In the genomic region with DNA sequence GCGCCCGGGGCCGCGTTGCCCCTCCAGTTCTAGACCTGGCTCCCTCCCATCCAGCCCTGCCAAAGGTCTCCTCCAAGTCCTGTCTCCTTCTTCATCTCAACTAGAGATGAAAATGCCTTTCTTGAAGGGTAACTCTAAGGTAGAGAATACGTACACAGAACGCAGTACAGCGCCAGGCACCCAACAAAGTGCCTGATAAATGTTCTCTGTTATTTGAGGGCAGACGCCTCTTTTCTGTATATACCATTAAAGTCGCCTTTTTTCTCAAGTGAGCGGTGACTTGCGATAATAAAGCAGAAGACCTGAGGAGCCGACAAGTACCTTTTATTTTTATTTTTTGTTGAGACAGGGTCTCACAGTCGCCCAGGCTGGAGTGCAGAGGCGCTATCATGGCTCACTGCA, we compare ENCODE assay signal across 8 cellular contexts. TPM values are rescaled to one million over a fixed set of nuclear protein-coding genes. Genes with fewer than 3 reads are reported as not detected.
DNase-seq lines count a peak whose midpoint lies in the region; ATAC-seq and TF ChIP-seq lines count a peak whose summit lies in the region.

No MANE protein-coding gene starts in this region.

- H3K4me3 Mint-ChIP-seq in nephron progenitor cell = peak overlapping the region; percentile 83

- H4K20me1 ChIP-seq in BLaER1 = peaks cover 39% of the 10 kb centered on the region
- no peaks in the 10 kb centered on the region for H4K20me1 ChIP-seq in Karpas-422 (ENCODE audit: insufficient read depth, low read depth, low read length)

- H3K79me2 ChIP-seq in Karpas-422 (ENCODE audit: low read length) = peaks cover 43% of the 10 kb centered on the region

- H3K27ac Mint-ChIP-seq in nephron progenitor cell = peak overlapping the region; percentile 91

- H3K36me3 ChIP-seq in BLaER1 (peaks cover 25% of the 10 kb centered on the region), Karpas-422 (ENCODE audit: insufficient read depth, low read length) (no peaks in the 10 kb centered on the region)

- H3K4me2 ChIP-seq in BLaER1 (peak overlapping the region; percentile 83), Karpas-422 (ENCODE audit: low read depth, low read length, poor library complexity, severe bottlenecking) (peak overlapping the region; percentile 91)

- H3K9ac ChIP-seq in BLaER1 (peak overlapping the region; percentile 72; the same call in 1 of the 2 replicates), Karpas-422 (ENCODE audit: low read length) (peak overlapping the region; percentile 91)

- peak overlapping the region; percentile 65; the same call in 1 of the 2 replicates for H2AFZ ChIP-seq in Karpas-422 (ENCODE audit: low read length)

- H3K4me1 ChIP-seq in BLaER1 (peaks cover 39% of the 10 kb centered on the region), Karpas-422 (ENCODE audit: low read length) (peaks cover 29% of the 10 kb centered on the region)

- H3K4me1 Mint-ChIP-seq in nephron progenitor cell = peaks cover 47% of the 10 kb centered on the region

- H3K9me3 ChIP-seq in BLaER1 (no peaks in the 10 kb centered on the region), Karpas-422 (ENCODE audit: low read length) (no peaks in the 10 kb centered on the region)

- no peaks in the 10 kb centered on the region for H3K9me2 ChIP-seq in Karpas-422 (replicated peaks; ENCODE audit: insufficient read depth, low read length)

- H3K27me3 ChIP-seq in BLaER1 (no peaks in the 10 kb centered on the region), Karpas-422 (ENCODE audit: low read length) (no peaks in the 10 kb centered on the region), dorsolateral prefrontal cortex (no peaks in the 10 kb centered on the region)

- intact Hi-C loops in dorsolateral prefrontal cortex (cut with DNase I) = loop anchor here (1.0 to 10.0 kb wide), 4 partner anchors 17 to 680 kb away; a partner anchor contains a TSS

- peaks cover 3% of the 10 kb centered on the region for H3K27me3 Mint-ChIP-seq in nephron progenitor cell (ENCODE audit: low read depth, poor library complexity)

- peak overlapping the region; percentile 51; the same call in 1 of the 2 replicates for H3K27ac ChIP-seq in BLaER1
- H3K27ac ChIP-seq in Karpas-422 (ENCODE audit: low read length) = peak overlapping the region; percentile 73
- H3K27ac ChIP-seq in dorsolateral prefrontal cortex = peak overlapping the region; percentile 73 to 99 (median 95)

- H3K4me3 ChIP-seq in BLaER1 (peak overlapping the region; percentile 77), Karpas-422 (ENCODE audit: low read length) (peak overlapping the region; percentile 76), dorsolateral prefrontal cortex (peak overlapping the region; percentile 56 to 91 (median 80))

- peaks cover 10% of the 10 kb centered on the region for H3K9me3 Mint-ChIP-seq in nephron progenitor cell

- ATAC-seq in HG02852 (IDR thresholded peaks at IDR 0.05; ENCODE audit: unreplicated experiment) = no peak

- DNase-seq in Karpas-422 = no peak
- DNase-seq in dorsolateral prefrontal cortex = no peak
- no peak for DNase-seq in nephron progenitor cell
- no peak for DNase-seq in NCI-H1092 treated with DMSO at 0.1 percent for 48 hours (lab: John Stamatoyannopoulos, UW)
- no peak for DNase-seq in NCI-H1417 treated with DMSO at 0.1 percent for 48 hours (lab: John Stamatoyannopoulos, UW)
- DNase-seq in stimulated activated naive CD4-positive, alpha-beta T cell (lab: John Stamatoyannopoulos, UW) = no peak

- H3K36me3 Mint-ChIP-seq in nephron progenitor cell (ENCODE audit: low read depth) = peaks cover 29% of the 10 kb centered on the region

- peak in 1 of 56 donors; percentile 3 for TF ChIP-seq CTCF in dorsolateral prefrontal cortex (IDR thresholded peaks at IDR 0.05 in 54 of 56, conservative IDR thresholded peaks at IDR 0.05 in 2 of 56; ENCODE audit: low read depth in 1 of 56, partially characterized antibody in 56 of 56)
- no peak for TF ChIP-seq CTCF in nephron progenitor cell (IDR thresholded peaks at IDR 0.05)

RNA-seq across cellular contexts. Expression of a gene that starts 0.8 kb away (rescaled TPM):
- 33.9 and 72.5 TPM in 2 replicates for total RNA-seq in Karpas-422 (2014; rRNA removed; shearing (Covaris generic); ENCODE audit: low replicate concordance)
- total RNA-seq in dorsolateral prefrontal cortex = 100 to 1,000 TPM in 8 of 120 experiments, 10 to 100 TPM in 112; 49.8 to 139 (median 75.7) TPM

RNA-seq across cellular contexts. Expression of a gene that starts 17.7 kb away (rescaled TPM):
- 41.8 and 43.0 TPM in 2 replicates for total RNA-seq in Karpas-422 (2014; rRNA removed; shearing (Covaris generic); ENCODE audit: low replicate concordance)
- 10 to 100 TPM; 26.4 to 84.6 (median 51.8) TPM for total RNA-seq in dorsolateral prefrontal cortex

RNA-seq across cellular contexts. Expression of a gene that starts 17.7 kb away (rescaled TPM):
- total RNA-seq in Karpas-422 (2014; rRNA removed; shearing (Covaris generic); ENCODE audit: low replicate concordance) = 7.8 and 12.2 TPM in 2 replicates
- total RNA-seq in dorsolateral prefrontal cortex = 10 to 100 TPM in 116 of 120 experiments, 1 to 10 TPM in 4; 7.4 to 19.4 (median 13.6) TPM
